27 cellular contexts compared by ENCODE assay signal in the genomic region with DNA sequence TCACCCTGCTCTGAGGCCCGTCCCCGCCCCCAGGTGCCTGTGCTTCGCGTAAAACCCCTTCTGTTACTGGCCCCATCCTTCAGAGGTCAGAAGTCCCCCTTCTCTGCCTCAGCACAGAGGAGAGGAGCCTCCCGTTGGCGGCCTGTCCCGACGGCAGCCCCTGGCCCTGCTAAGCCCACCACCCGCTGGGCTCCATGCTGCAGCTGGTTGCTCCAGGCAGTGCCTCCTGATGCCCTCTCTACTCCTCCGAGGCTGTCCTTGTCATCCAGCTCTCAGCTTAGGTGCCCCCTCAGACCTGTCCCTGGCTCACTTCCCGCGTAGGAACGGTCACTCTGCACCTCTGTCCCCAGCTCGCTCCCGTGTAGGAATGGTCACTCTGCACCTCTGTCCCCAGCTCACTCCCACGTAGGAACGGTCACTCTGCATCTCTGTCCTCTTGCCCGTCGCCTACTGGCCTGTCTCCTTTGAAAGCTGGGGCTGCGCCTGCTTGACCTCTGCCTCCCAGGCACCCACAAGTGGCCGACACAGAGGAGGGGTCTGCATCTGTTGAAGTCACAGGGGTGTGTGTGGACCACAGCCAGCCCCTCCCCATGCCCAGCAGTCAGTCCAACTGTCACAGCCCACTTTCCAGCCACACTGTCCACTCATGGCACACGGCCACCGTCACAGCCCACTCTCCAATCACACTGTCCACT. TPM values are rescaled to one million over a fixed set of nuclear protein-coding genes. Genes with fewer than 3 reads are reported as not detected.
A peak's percentile ranks its signal among the peaks of the same experiment; 100 is the strongest.
DNase-seq lines count a peak whose midpoint lies in the region; FAIRE-seq and TF ChIP-seq lines count a peak whose summit lies in the region.
"Had no signal": no experiment of that assay in that cellular context is flagged by ENCODE, and none has a peak within 500 bp of the region (broad histone marks: within the 10 kb centered on the region; RNA-seq: fewer than 3 reads in every experiment).

No MANE protein-coding gene starts in this region.

- H4K91ac ChIP-seq in H1 (replicated peaks; ENCODE audit: insufficient read length, low read length) (peak overlapping the region; percentile 54), H9 (ENCODE audit: insufficient read length, low read depth, low read length) (no peak overlapping the region)

- no peak overlapping the region for H3K27ac ChIP-seq in H1 (ENCODE audit: low read depth, low read length)
- no peak overlapping the region for H3K27ac ChIP-seq in H9 (ENCODE audit: insufficient read length, low read depth, low read length)
- H3K27ac ChIP-seq: ascending aorta, gastrocnemius medialis, HL-60, testis had no signal

- H3K4me1 ChIP-seq in BE2C, result no peaks in the 10 kb centered on the region
- H3K4me1 ChIP-seq in H1 (replicated peaks in 1 of 4; ENCODE audit: control insufficient read depth in 3 of 4, insufficient read depth in 4 of 4, low read length in 3 of 4), result peaks cover 0 to 16% (median 4%) of the 10 kb centered on the region in 4 experiments; a peak in 6 of 7 replicates
- H3K4me1 ChIP-seq in H9 (ENCODE audit: insufficient read depth, low read length), result no peaks in the 10 kb centered on the region

- CTCF ChIA-PET in H1 (lab: Charles Lee; ENCODE audit: partially characterized antibody), result interaction anchor here (0.6 to 4.5 kb wide), 15 partner anchors 8 to 482 kb away, joined by 3 to 36 read pairs (median 5); a partner anchor contains a TSS

- H2AFZ ChIP-seq in H1 (ENCODE audit: low read length) (no peak overlapping the region), H9 (ENCODE audit: low read length) (no peak overlapping the region)

- DNase-seq in BE2C (peak; percentile 6), HTR-8/SVneo (ENCODE audit: insufficient read length, low spot score) (no peak), H1 (ENCODE audit: low read depth in 1 of 2, low spot score in 2 of 2) (no peak), frontal cortex (ENCODE audit: low spot score in 2 of 2) (no peak), H9 (no peak), H54 (ENCODE audit: insufficient read length, low spot score) (no peak), NCI-H1694 (lab: John Stamatoyannopoulos, UW) (no peak)
- DNase-seq: activated CD4-positive, alpha-beta memory T cell treated with anti-CD3 and anti-CD28 coated beads, Interleukin-2, amount 10 ng/mL, durations not matched to agents 7 days and 5 days; activated CD8-positive, alpha-beta memory T cell treated with anti-CD3 and anti-CD28 coated beads, Interleukin-2, amount 50 U/mL, for 4 hours; Calu3; DMS79; gastrocnemius medialis; GDM1; HFFc6; Karpas-422; NCI-H2029; NCI-H510A treated with DMSO at 0.1 percent for 48 hours; OCI-M1; stimulated activated CD4-positive, alpha-beta T cell treated with anti-CD3 and anti-CD28 coated beads, Interleukin-2, amount 100 ng/mL, for 24 hours; testis had no signal

- H3K23ac ChIP-seq in H1 (ENCODE audit: insufficient read length) (no peak overlapping the region), H9 (ENCODE audit: insufficient read length, low read depth, low read length) (no peak overlapping the region)

- peaks cover 3% of the 10 kb centered on the region for H3K36me3 Mint-ChIP-seq in nephron (ENCODE audit: low read depth)
- H3K36me3 Mint-ChIP-seq in H9 (ENCODE audit: insufficient read depth in 1 of 3, low read depth in 3 of 3), result peaks cover 6 to 14% (median 9%) of the 10 kb centered on the region in 3 experiments; a peak in 5 of 7 replicates

- TF ChIP-seq POLR2A in H1 (IDR thresholded peaks at IDR 0.05; ENCODE audit: control extremely low read depth in 1 of 2, low read depth in 2 of 2, low read length in 2 of 2) (no peak), H54 (IDR thresholded peaks at IDR 0.05; ENCODE audit: low read depth, low read length) (no peak)

- no peak for TF ChIP-seq EP300 in H1 (IDR thresholded peaks at IDR 0.05; ENCODE audit: borderline replicate concordance in 1 of 2, low read depth in 2 of 2, low read length in 2 of 2)

- no peak overlapping the region for H3K56ac ChIP-seq in H1 (replicated peaks; ENCODE audit: insufficient read length, low read depth, low read length)
- H3K56ac ChIP-seq in H9 (ENCODE audit: insufficient read length, low read depth, low read length), result no peak overlapping the region

- H3K9ac ChIP-seq in H1 (replicated peaks in 1 of 4; ENCODE audit: extremely low read depth in 1 of 4, low read depth in 3 of 4, low read length in 3 of 4) (no peak overlapping the region), H9 (ENCODE audit: extremely low read depth, insufficient read length, low read length) (no peak overlapping the region)

- FAIRE-seq in HTR-8/SVneo (lab: Jason Lieb, UNC), result peak; percentile 28
- no peak for FAIRE-seq in H1 (lab: Jason Lieb, UNC)
- FAIRE-seq in frontal cortex (lab: Jason Lieb, UNC), result no peak
- no peak for FAIRE-seq in H54 (lab: Jason Lieb, UNC)

- H4K5ac ChIP-seq in H1 (ENCODE audit: insufficient read length, low read depth, low read length) (no peak overlapping the region), H9 (ENCODE audit: insufficient read length, low read depth, low read length) (no peak overlapping the region)

- H2BK20ac ChIP-seq in H1 (ENCODE audit: low read length), result no peak overlapping the region
- H2BK20ac ChIP-seq in H9 (ENCODE audit: low read depth, low read length, poor library complexity, severe bottlenecking), result no peak overlapping the region

- TF ChIP-seq CTCF in BE2C (IDR thresholded peaks at IDR 0.05; ENCODE audit: low read depth, low read length), result no peak
- TF ChIP-seq CTCF in H1 (IDR thresholded peaks at IDR 0.05; ENCODE audit: control extremely low read depth in 1 of 3, insufficient read depth in 1 of 3, low read depth in 1 of 3, low read length in 3 of 3), result no peak
- no peak for TF ChIP-seq CTCF in nephron (IDR thresholded peaks at IDR 0.05; ENCODE audit: unreplicated experiment in 3 of 3)
- TF ChIP-seq CTCF in H9 (conservative IDR thresholded peaks at IDR 0.05), result no peak

- no peak for TF ChIP-seq RAD21 in H1 (IDR thresholded peaks at IDR 0.05 in 1 of 2, conservative IDR thresholded peaks at IDR 0.05 in 1 of 2; ENCODE audit: low read depth in 2 of 2, low read length in 2 of 2)

- H2BK15ac ChIP-seq in H1 (ENCODE audit: low read length) (0 out of 2 replicates have a peak overlapping the region, but pooled peaks have one; percentile 72), H9 (ENCODE audit: low read depth, low read length) (no peak overlapping the region)

- H3K4me2 ChIP-seq in H1 (ENCODE audit: insufficient read depth in 1 of 2, low read depth in 2 of 2, low read length in 2 of 2), result peak overlapping the region in 1 of 2 experiments; percentile 3; a peak in 1 of 4 replicates
- no peak overlapping the region for H3K4me2 ChIP-seq in H9 (ENCODE audit: insufficient read depth, insufficient read length, low read length)
- H3K4me2 ChIP-seq: smooth muscle cell had no signal

- H3K9me3 ChIP-seq in BE2C, result peaks cover 8% of the 10 kb centered on the region
- peaks cover 4 to 7% of the 10 kb centered on the region in 2 experiments; a peak in 3 of 4 replicates for H3K9me3 ChIP-seq in H1 (ENCODE audit: insufficient read depth in 2 of 2, low read depth in 1 of 2, low read length in 1 of 2)
- no peaks in the 10 kb centered on the region for H3K9me3 ChIP-seq in H9 (ENCODE audit: control insufficient read depth, low read depth, low read length)
- H3K9me3 ChIP-seq: testis had no signal

- no peak overlapping the region for H2AK5ac ChIP-seq in H1 (ENCODE audit: low read depth, low read length)
- H2AK5ac ChIP-seq in H9 (ENCODE audit: insufficient read length, low read length), result no peak overlapping the region

- H3K36me3 ChIP-seq in BE2C (no peaks in the 10 kb centered on the region; the same call in 1 of the 2 replicates), H1 (ENCODE audit: control insufficient read depth in 2 of 4, insufficient read depth in 4 of 4, low read length in 3 of 4) (no peaks in the 10 kb centered on the region)
- H3K36me3 ChIP-seq: ascending aorta, gastrocnemius medialis had no signal

- H4K8ac ChIP-seq in H1 (ENCODE audit: extremely low read depth, insufficient read depth, low read length) (no peak overlapping the region), H9 (replicated peaks; ENCODE audit: insufficient read length, low read depth, low read length) (no peak overlapping the region)

- peak overlapping the region; percentile 62; the same call in 1 of the 2 replicates for H2BK12ac ChIP-seq in H1 (ENCODE audit: low read depth, low read length)
- no peak overlapping the region for H2BK12ac ChIP-seq in H9 (ENCODE audit: insufficient read length, low read depth, low read length)

- POLR2A ChIA-PET in H1 (lab: Charles Lee; ENCODE audit: partially characterized antibody), result interaction anchor here (1.1 to 1.2 kb wide), 2 partner anchors 13 to 32 kb away, joined by 4 to 5 read pairs; a partner anchor contains a TSS

- no peaks in the 10 kb centered on the region for H3K79me1 ChIP-seq in H1 (ENCODE audit: low read depth, low read length)
- H3K79me1 ChIP-seq in H9 (ENCODE audit: insufficient read depth, low read depth, low read length, poor library complexity, severe bottlenecking), result no peaks in the 10 kb centered on the region

- no peak overlapping the region for H2BK5ac ChIP-seq in H1 (ENCODE audit: low read depth, low read length)
- H2BK5ac ChIP-seq in H9 (ENCODE audit: insufficient read length, low read length), result no peak overlapping the region

- H3K4ac ChIP-seq in H1 (replicated peaks; ENCODE audit: insufficient read length, low read depth, low read length) (no peak overlapping the region), H9 (ENCODE audit: low read depth, low read length) (no peak overlapping the region)

- H2BK120ac ChIP-seq in H1 (replicated peaks; ENCODE audit: low read depth, low read length) (no peak overlapping the region), H9 (ENCODE audit: low read depth, low read length, poor library complexity, severe bottlenecking) (no peak overlapping the region)

- no peak overlapping the region for H3T11ph ChIP-seq in H9 (ENCODE audit: low read length)

- H3K27me3 Mint-ChIP-seq in nephron (ENCODE audit: low read depth) (peaks cover 11% of the 10 kb centered on the region), H9 (ENCODE audit: low read depth) (peaks cover 35% of the 10 kb centered on the region)
- H3K27me3 Mint-ChIP-seq: activated CD4-positive, alpha-beta memory T cell treated with anti-CD3 and anti-CD28 coated beads, Interleukin-2, amount 10 ng/mL, durations not matched to agents 7 days and 5 days; natural killer cell treated with Interleukin-12 subunit alpha and Interleukin-12 subunit beta and Interleukin-15 and Interleukin-18, amount 100 ng/mL, for 72 hours; stimulated activated naive CD8-positive, alpha-beta T cell treated with anti-CD3 and anti-CD28 coated beads, Interleukin-15, Interleukin-2, amounts not matched to agents 100 ng/mL and 50 ng/mL, for 24 hours had no signal

- peaks cover 5% of the 10 kb centered on the region for H3K4me1 Mint-ChIP-seq in nephron
- H3K4me1 Mint-ChIP-seq in H9, result peaks cover 2 to 46% of the 10 kb centered on the region in 2 experiments

- H3K18ac ChIP-seq in H1 (ENCODE audit: extremely low read depth, low read length), result no peak overlapping the region
- H3K18ac ChIP-seq in H9 (ENCODE audit: insufficient read length, low read depth, low read length), result no peak overlapping the region

- H3K9me3 Mint-ChIP-seq in nephron, result peaks cover 12% of the 10 kb centered on the region
- peaks cover 12 to 13% of the 10 kb centered on the region in 2 experiments for H3K9me3 Mint-ChIP-seq in H9

- H3K27ac Mint-ChIP-seq in nephron (no peak overlapping the region), H9 (peak overlapping the region in 1 of 3 experiments; percentile 40; a peak in 2 of 7 replicates)
- H3K27ac Mint-ChIP-seq: activated CD4-positive, alpha-beta memory T cell treated with anti-CD3 and anti-CD28 coated beads, Interleukin-2, amount 10 ng/mL, durations not matched to agents 7 days and 5 days; activated naive CD8-positive, alpha-beta T cell; HFFc6; stimulated activated naive CD8-positive, alpha-beta T cell treated with anti-CD3 and anti-CD28 coated beads, Interleukin-15, Interleukin-2, amounts not matched to agents 100 ng/mL and 50 ng/mL, for 24 hours had no signal

- H4K20me1 ChIP-seq in H1 (replicated peaks in 1 of 2; ENCODE audit: control insufficient read depth in 1 of 2, insufficient read depth in 2 of 2, low read length in 2 of 2), result peaks cover 0 to 6% of the 10 kb centered on the region in 2 experiments
- H4K20me1 ChIP-seq in H9 (ENCODE audit: control insufficient read depth, insufficient read depth, insufficient read length), result no peaks in the 10 kb centered on the region

- no peak overlapping the region for H3K14ac ChIP-seq in H1 (ENCODE audit: insufficient read length)
- no peak overlapping the region for H3K14ac ChIP-seq in H9 (ENCODE audit: insufficient read depth, low read length)

- WGBS in H1 (ENCODE audit: extremely low coverage in 1 of 2, insufficient coverage in 1 of 2, insufficient read length in 1 of 2, insufficient replicate concordance in 2 of 2, low coverage in 1 of 2, low lambda C conversion rate in 2 of 2, missing lambda C conversion rate in 1 of 2), 2 experiments, result 82% methylated on average over 20 of the region's 23 CpGs; no CpG with 5 or more reads in 1 of the 2 experiments
- WGBS in H9 (ENCODE audit: extremely low coverage, insufficient read length, low lambda C conversion rate), result no CpG with 5 or more reads among the region's 23 CpGs

- H3K79me2 ChIP-seq in H1 (ENCODE audit: control insufficient read depth in 1 of 2, insufficient read depth in 2 of 2, low read length in 2 of 2) (no peaks in the 10 kb centered on the region), H9 (ENCODE audit: insufficient read depth, low read length) (no peaks in the 10 kb centered on the region)

- peaks cover 7% of the 10 kb centered on the region; the same call in 1 of the 2 replicates for H3K23me2 ChIP-seq in H1 (ENCODE audit: low read depth, low read length)
- H3K23me2 ChIP-seq in H9 (ENCODE audit: insufficient read length, low read depth, low read length, poor library complexity, severe bottlenecking), result peaks cover under 1% of the 10 kb centered on the region

- H3K4me3 ChIP-seq in BE2C (ENCODE audit: low read depth, low read length), result no peak overlapping the region
- H3K4me3 ChIP-seq in H1 (ENCODE audit: extremely low read depth in 1 of 4, insufficient read depth in 2 of 4, low read depth in 3 of 4, low read length in 4 of 4), result no peak overlapping the region
- H3K4me3 ChIP-seq: ascending aorta, gastrocnemius medialis, smooth muscle cell, testis had no signal

- H3K4me3 Mint-ChIP-seq in nephron (peak overlapping the region; percentile 19 to 49 (median 36)), H9 (no peak overlapping the region)
- H3K4me3 Mint-ChIP-seq: activated CD4-positive, alpha-beta memory T cell treated with anti-CD3 and anti-CD28 coated beads, Interleukin-2, amount 10 ng/mL, durations not matched to agents 7 days and 5 days; activated naive CD8-positive, alpha-beta T cell; HFFc6; natural killer cell treated with Interleukin-12 subunit alpha and Interleukin-12 subunit beta and Interleukin-15 and Interleukin-18, amount 100 ng/mL, for 72 hours; stimulated activated naive CD8-positive, alpha-beta T cell treated with anti-CD3 and anti-CD28 coated beads, Interleukin-15, Interleukin-2, amounts not matched to agents 100 ng/mL and 50 ng/mL, for 24 hours had no signal

- H3K27me3 ChIP-seq in BE2C, result peaks cover 18% of the 10 kb centered on the region
- peaks cover 0 to 5% (median 0%) of the 10 kb centered on the region in 4 experiments; a peak in 3 of 7 replicates for H3K27me3 ChIP-seq in H1 (replicated peaks in 1 of 4; ENCODE audit: control insufficient read depth in 3 of 4, extremely low read depth in 1 of 4, insufficient read depth in 3 of 4, low read length in 3 of 4)
- no peaks in the 10 kb centered on the region for H3K27me3 ChIP-seq in H9 (ENCODE audit: insufficient read depth, low read length)
- H3K27me3 ChIP-seq: ascending aorta, testis had no signal

RNA-seq across cellular contexts. Expression of a gene that starts 31.7 kb away (rescaled TPM):
- 108 TPM for polyA plus RNA-seq in BE2C (2012; ENCODE audit: insufficient read depth, insufficient read length, low read depth)
- 70.3 and 73.2 TPM in 2 replicates for total RNA-seq in H1 (2021; fragmentation: NEBNext Ultra II Directional; extraction: Animal tissue kit (Norgen Biotek cat#: 25700))
- 12.1 and 19.2 TPM in 2 replicates for polyA plus RNA-seq in H1 (2011; rRNA removed)
- polyA plus RNA-seq in H1 (2011; cell fraction: cytosol; rRNA removed), result 17.0 TPM
- 42.7 TPM for polyA plus RNA-seq in H1 (2011; cell fraction: nucleus; rRNA removed)
- 44.2 to 48.4 TPM (median 46.4 TPM) in 4 replicates for polyA plus RNA-seq in H1 (2012, experiment 1 of 2)
- polyA plus RNA-seq in H1 (2012, experiment 2 of 2), result 35.2 TPM
- 47.2 TPM for polyA plus RNA-seq in H1 (2013, experiment 1 of 2)
- 44.5 TPM for polyA plus RNA-seq in H1 (2013, experiment 2 of 2)
- polyA minus RNA-seq in H1 (2011; rRNA and poly(A)+ RNA removed), result 6.4 and 11.1 TPM in 2 replicates
- 19.7 TPM for polyA minus RNA-seq in H1 (2011; cell fraction: cytosol; rRNA and poly(A)+ RNA removed)
- 18.5 TPM for polyA minus RNA-seq in H1 (2011; cell fraction: nucleus; rRNA and poly(A)+ RNA removed)
- total RNA-seq in frontal cortex, result 13.9 TPM
- total RNA-seq in H9 (2021), result 69.7 and 78.2 TPM in 2 replicates

Comparison
In these comparisons a context has a peak if more than half of its experiments do, and no peak if none do; other contexts are left out.
1. H3K4me3 Mint-ChIP-seq: peak in nephron (3 of 3); none in H9 (0 of 2).